In the genomic region with DNA sequence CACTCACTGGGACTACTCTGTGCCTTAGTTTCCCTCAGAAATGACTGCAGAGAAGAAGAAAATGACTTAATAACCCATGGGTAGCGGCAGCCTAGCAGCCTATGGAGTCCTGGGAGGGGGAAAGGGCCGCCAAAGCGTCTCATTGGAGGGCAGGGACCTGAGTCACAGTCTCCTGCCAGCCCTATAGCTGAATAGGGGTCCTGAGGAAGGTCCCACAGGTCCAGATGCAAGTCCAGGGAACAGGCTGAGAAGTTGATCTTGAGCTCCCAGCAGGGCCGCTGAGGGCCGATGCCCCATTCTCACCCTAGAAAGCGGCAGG, we compare ENCODE assay signal across 9 cellular contexts. TPM values are rescaled to one million over a fixed set of nuclear protein-coding genes. Genes with fewer than 3 reads are reported as not detected.
DNase-seq lines count a peak whose midpoint lies in the region; ATAC-seq and TF ChIP-seq lines count a peak whose summit lies in the region.
"Had no signal": no experiment of that assay in that cellular context is flagged by ENCODE, and none has a peak within 500 bp of the region (broad histone marks: within the 10 kb centered on the region; RNA-seq: fewer than 3 reads in every experiment).

No MANE protein-coding gene starts in this region.

- no peak overlapping the region for H2AFZ ChIP-seq in hepatocyte

- H3K4me1 ChIP-seq in HEK293 (ENCODE audit: control insufficient read depth, insufficient read depth, low read length), result peaks cover 8% of the 10 kb centered on the region
- peaks cover 59% of the 10 kb centered on the region for H3K4me1 ChIP-seq in hepatocyte (ENCODE audit: insufficient read depth)
- peaks cover 63 to 93% (median 75%) of the 10 kb centered on the region in 6 donors for H3K4me1 ChIP-seq in spleen

- POLR2A ChIA-PET in HEK293 (lab: Yijun Ruan, JAX), result interaction anchor here (0.8 to 2.6 kb wide), 4 partner anchors 10 to 17 kb away, joined by 3 to 15 read pairs (median 5); no protein-coding TSS in a partner anchor
- POLR2A ChIA-PET in activated CD8-positive, alpha-beta T cell treated with anti-CD3 and anti-CD28 coated beads for 36 hours (lab: Charles Lee), result interaction anchor here (1.0 to 37.9 kb wide), 10 partner anchors 11 to 379 kb away, joined by 3 to 904 read pairs (median 4); no protein-coding TSS in a partner anchor

- H3K4me2 ChIP-seq in hepatocyte, result peak overlapping the region; percentile 95

- intact Hi-C loops in activated CD8-positive, alpha-beta T cell treated with anti-CD3 and anti-CD28 coated beads for 36 hours (cut with micrococcal nuclease), result loop anchor here (10.0 kb wide), 1 partner anchor 604 kb away; no protein-coding TSS in a partner anchor
- intact Hi-C loops in spleen (cut with DNase I; ENCODE audit: low total_unique reads), result no loop called here

- peak overlapping the region; percentile 86 for H3K4me3 Mint-ChIP-seq in activated CD8-positive, alpha-beta T cell treated with anti-CD3 and anti-CD28 coated beads for 36 hours

- H4K20me1 ChIP-seq in hepatocyte (ENCODE audit: insufficient read depth, poor library complexity, severe bottlenecking), result peaks cover 2% of the 10 kb centered on the region

- no peak for TF ChIP-seq CTCF in HEK293 (tag by site-specific recombination; IDR thresholded peaks at IDR 0.05)
- TF ChIP-seq CTCF in activated CD8-positive, alpha-beta T cell treated with anti-CD3 and anti-CD28 coated beads for 36 hours (IDR thresholded peaks at IDR 0.05), result no peak
- TF ChIP-seq CTCF in hepatocyte (IDR thresholded peaks at IDR 0.05; ENCODE audit: poor library complexity), result no peak
- TF ChIP-seq CTCF in spleen (IDR thresholded peaks at IDR 0.05 in 8 of 11, conservative IDR thresholded peaks at IDR 0.05 in 3 of 11), result no peak

- peak; percentile 69 for DNase-seq in activated CD8-positive, alpha-beta T cell treated with anti-CD3 and anti-CD28 coated beads for 36 hours
- DNase-seq in hepatocyte (ENCODE audit: low spot score), result no peak
- no peak for DNase-seq in spleen
- no peak for DNase-seq in kidney glomerular epithelial cell (lab: John Stamatoyannopoulos, UW)
- no peak for DNase-seq in DMS79 (lab: John Stamatoyannopoulos, UW)
- DNase-seq: NCI-H1436 treated with DMSO at 0.1 percent for 48 hours had no signal

- no peaks in the 10 kb centered on the region for H3K9me2 ChIP-seq in hepatocyte (replicated peaks; ENCODE audit: insufficient read depth)

- H3K27me3 Mint-ChIP-seq in activated CD8-positive, alpha-beta T cell treated with anti-CD3 and anti-CD28 coated beads for 36 hours, result no peaks in the 10 kb centered on the region

- H3K9me3 Mint-ChIP-seq in activated CD8-positive, alpha-beta T cell treated with anti-CD3 and anti-CD28 coated beads for 36 hours, result peaks cover 3% of the 10 kb centered on the region

- H3K27me3 ChIP-seq in hepatocyte, result no peaks in the 10 kb centered on the region
- no peaks in the 10 kb centered on the region for H3K27me3 ChIP-seq in spleen (replicated peaks in 1 of 7)

- no peaks in the 10 kb centered on the region for H3K9me3 ChIP-seq in HEK293 (ENCODE audit: control insufficient read depth, insufficient read depth, low read depth, low read length)
- H3K9me3 ChIP-seq in hepatocyte (ENCODE audit: low read depth), result no peaks in the 10 kb centered on the region
- no peaks in the 10 kb centered on the region for H3K9me3 ChIP-seq in spleen

- peak overlapping the region; percentile 98 for H3K27ac Mint-ChIP-seq in activated CD8-positive, alpha-beta T cell treated with anti-CD3 and anti-CD28 coated beads for 36 hours

- TF ChIP-seq POLR2A in spleen (IDR thresholded peaks at IDR 0.05) (no peak), GM18505 (IDR thresholded peaks at IDR 0.05; ENCODE audit: borderline replicate concordance, extremely low read depth, insufficient read depth, insufficient read length) (no peak)

- H3K36me3 ChIP-seq in HEK293 (ENCODE audit: control insufficient read depth in 2 of 2, insufficient read depth in 1 of 2, low read length in 2 of 2), result peaks cover 0 to 7% of the 10 kb centered on the region in 2 experiments; a peak in 1 of 3 replicates
- no peaks in the 10 kb centered on the region for H3K36me3 ChIP-seq in hepatocyte (replicated peaks; ENCODE audit: insufficient read depth, low read depth)
- H3K36me3 ChIP-seq in spleen, result peaks cover 0 to 11% (median 0%) of the 10 kb centered on the region in 6 donors

- ATAC-seq in activated CD8-positive, alpha-beta T cell treated with anti-CD3 and anti-CD28 coated beads for 36 hours, result peak; percentile 15
- ATAC-seq in GM19455 (IDR thresholded peaks at IDR 0.05; ENCODE audit: unreplicated experiment) (no peak), GM18505 (IDR thresholded peaks at IDR 0.05; ENCODE audit: unreplicated experiment) (no peak)

- peaks cover 78% of the 10 kb centered on the region for H3K79me2 ChIP-seq in hepatocyte

- H3K4me3 ChIP-seq in HEK293 (ENCODE audit: low read depth, low read length) (peak overlapping the region; percentile 67), hepatocyte (peak overlapping the region; percentile 51), spleen (peak overlapping the region; percentile 71 to 82 (median 78))

- H3K27ac ChIP-seq in HEK293 (ENCODE audit: extremely low read depth, low read depth, low read length), result no peak overlapping the region; the same call in 1 of the 2 replicates
- peak overlapping the region; percentile 98 for H3K27ac ChIP-seq in hepatocyte
- peak overlapping the region; percentile 91 to 98 (median 96) for H3K27ac ChIP-seq in spleen

- H3K4me1 Mint-ChIP-seq in activated CD8-positive, alpha-beta T cell treated with anti-CD3 and anti-CD28 coated beads for 36 hours (ENCODE audit: low read depth), result peaks cover 49% of the 10 kb centered on the region

- CTCF ChIA-PET in HEK293 (lab: Yijun Ruan, JAX), result interaction anchor here (0.7 to 7.3 kb wide), 10 partner anchors 9 to 103 kb away, joined by 3 to 91 read pairs (median 4); no protein-coding TSS in a partner anchor
- CTCF ChIA-PET in activated CD8-positive, alpha-beta T cell treated with anti-CD3 and anti-CD28 coated beads for 36 hours (lab: Charles Lee), result interaction anchor here (1.1 to 7.3 kb wide), 7 partner anchors 10 to 75 kb away, joined by 3 to 240 read pairs (median 12); no protein-coding TSS in a partner anchor

- H3K36me3 Mint-ChIP-seq in activated CD8-positive, alpha-beta T cell treated with anti-CD3 and anti-CD28 coated beads for 36 hours (ENCODE audit: low read depth), result peaks cover 62% of the 10 kb centered on the region

- 54% methylated on average over 6 of the region's 6 CpGs for WGBS in hepatocyte (ENCODE audit: low lambda C conversion rate, missing lambda C conversion rate)
- 24 to 30% (median 25%) methylated on average over 6 of the region's 6 CpGs for WGBS in spleen, 5 donors

TF ChIP-seq in HEK293, 187 proteins besides CTCF, POLR2A, EP300 and RAD21:
- TF ChIP-seq, protein P1, sequence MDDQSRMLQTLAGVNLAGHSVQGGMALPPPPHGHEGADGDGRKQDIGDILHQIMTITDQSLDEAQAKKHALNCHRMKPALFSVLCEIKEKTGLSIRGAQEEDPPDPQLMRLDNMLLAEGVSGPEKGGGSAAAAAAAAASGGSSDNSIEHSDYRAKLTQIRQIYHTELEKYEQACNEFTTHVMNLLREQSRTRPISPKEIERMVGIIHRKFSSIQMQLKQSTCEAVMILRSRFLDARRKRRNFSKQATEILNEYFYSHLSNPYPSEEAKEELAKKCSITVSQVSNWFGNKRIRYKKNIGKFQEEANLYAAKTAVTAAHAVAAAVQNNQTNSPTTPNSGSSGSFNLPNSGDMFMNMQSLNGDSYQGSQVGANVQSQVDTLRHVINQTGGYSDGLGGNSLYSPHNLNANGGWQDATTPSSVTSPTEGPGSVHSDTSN (CRISPR knock-in tag; IDR thresholded peaks at IDR 0.05), result no peak
- TF ChIP-seq GLI2 (tag by site-specific recombination; IDR thresholded peaks at IDR 0.05; ENCODE audit: borderline replicate concordance, low read depth) (no peak), ZNF16 (tag by site-specific recombination; IDR thresholded peaks at IDR 0.05; ENCODE audit: low read depth) (no peak), TRIM28 (IDR thresholded peaks at IDR 0.05; ENCODE audit: borderline replicate concordance, low read length) (no peak), ZNF521 (tag by site-specific recombination; IDR thresholded peaks at IDR 0.05) (no peak), EGR2 (tag by site-specific recombination; IDR thresholded peaks at IDR 0.05; ENCODE audit: low read depth) (no peak), ZNF560 (tag by site-specific recombination; IDR thresholded peaks at IDR 0.05; ENCODE audit: borderline replicate concordance) (no peak), ZNF610 (tag by site-specific recombination; IDR thresholded peaks at IDR 0.05; ENCODE audit: borderline replicate concordance) (no peak)
- TF ChIP-seq, protein P2, sequence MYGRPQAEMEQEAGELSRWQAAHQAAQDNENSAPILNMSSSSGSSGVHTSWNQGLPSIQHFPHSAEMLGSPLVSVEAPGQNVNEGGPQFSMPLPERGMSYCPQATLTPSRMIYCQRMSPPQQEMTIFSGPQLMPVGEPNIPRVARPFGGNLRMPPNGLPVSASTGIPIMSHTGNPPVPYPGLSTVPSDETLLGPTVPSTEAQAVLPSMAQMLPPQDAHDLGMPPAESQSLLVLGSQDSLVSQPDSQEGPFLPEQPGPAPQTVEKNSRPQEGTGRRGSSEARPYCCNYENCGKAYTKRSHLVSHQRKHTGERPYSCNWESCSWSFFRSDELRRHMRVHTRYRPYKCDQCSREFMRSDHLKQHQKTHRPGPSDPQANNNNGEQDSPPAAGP (tag by site-specific recombination; IDR thresholded peaks at IDR 0.05), result no peak

RNA-seq across cellular contexts. Expression of gene HDAC7, which starts 1.4 kb away (rescaled TPM):
- 100 to 1,000 TPM; 373 to 382 TPM for total RNA-seq in activated CD8-positive, alpha-beta T cell treated with anti-CD3 and anti-CD28 coated beads for 36 hours
- total RNA-seq in hepatocyte (17.9 and 19.0 TPM in 2 replicates), spleen (100 to 1,000 TPM in 5 of 7 donors, 10 to 100 TPM in 2; 74.9 to 158 (median 132) TPM)
- polyA plus RNA-seq in hepatocyte (41.2 and 45.5 TPM in 2 replicates), spleen (10 to 100 TPM; 39.6 to 76.7 (median 52.2) TPM)

RNA-seq across cellular contexts. Expression of gene SLC48A1, which starts 45.3 kb away (rescaled TPM):
- 10 to 100 TPM in 1 of 2 experiments, 1 to 10 TPM in 1; 8.8 to 10.2 TPM for total RNA-seq in activated CD8-positive, alpha-beta T cell treated with anti-CD3 and anti-CD28 coated beads for 36 hours
- total RNA-seq in hepatocyte, result 11.2 and 13.0 TPM in 2 replicates
- polyA plus RNA-seq in hepatocyte, result 20.2 and 22.6 TPM in 2 replicates
- 10 to 100 TPM; 20.2 to 66.4 (median 42.3) TPM for total RNA-seq in spleen
- polyA plus RNA-seq in spleen, result 10 to 100 TPM in 1 of 3 donors, 1 to 10 TPM in 2; 8.4 to 24.1 (median 9.5) TPM

RNA-seq across cellular contexts. Expression of gene RAPGEF3, which starts 59.7 kb away (rescaled TPM):
- under 1 TPM; 0.56 to 0.58 TPM for total RNA-seq in activated CD8-positive, alpha-beta T cell treated with anti-CD3 and anti-CD28 coated beads for 36 hours
- 1.0 and 2.6 TPM in 2 replicates for total RNA-seq in hepatocyte
- 1.6 and 2.1 TPM in 2 replicates for polyA plus RNA-seq in hepatocyte
- total RNA-seq in spleen, result 10 to 100 TPM; 50.6 to 84.3 (median 57.8) TPM
- 100 to 1,000 TPM in 1 of 3 donors, 10 to 100 TPM in 2; 21.4 to 116 (median 64.3) TPM for polyA plus RNA-seq in spleen

Comparison
In these comparisons a context has a peak if more than half of its experiments do, and no peak if none do; other contexts are left out.
1. RNA of gene RAPGEF3, which starts 59.7 kb away (total RNA-seq): 50.6 to 84.3 TPM in spleen; 1.0 to 2.6 TPM in hepatocyte and 0.56 to 0.58 TPM in activated CD8-positive, alpha-beta T cell treated with anti-CD3 and anti-CD28 coated beads for 36 hours; every median in the first group is over 10 times any median in the second.
2. Peak in every context shown above with its lines, with median percentiles within 50 percentile points of each other: H3K4me3 ChIP-seq.